In genomic region chr10:101878869-101879268, GRCh38 we compare ENCODE assay signal across 16 cellular contexts. TPM values are rescaled to one million over a fixed set of nuclear protein-coding genes. Genes with fewer than 3 reads are reported as not detected.
DNase-seq lines count a peak whose midpoint lies in the region; ATAC-seq, FAIRE-seq and TF ChIP-seq lines count a peak whose summit lies in the region.
"Had no signal": no experiment of that assay in that cellular context is flagged by ENCODE, and none has a peak within 500 bp of the region (broad histone marks: within the 10 kb centered on the region; RNA-seq: fewer than 3 reads in every experiment).

No MANE protein-coding gene starts in this region.

- H3K4me1 ChIP-seq in left ventricle myocardium inferior: peaks cover 58% of the 10 kb centered on the region
- peaks cover 22% of the 10 kb centered on the region; the same call in 1 of the 2 replicates for H3K4me1 ChIP-seq in PC-9 (replicated peaks; ENCODE audit: insufficient read depth)
- H3K4me1 ChIP-seq in endodermal cell (ENCODE audit: control insufficient read depth, insufficient read depth, low read length): peaks cover 7% of the 10 kb centered on the region
- H3K4me1 ChIP-seq in thyroid gland: no peaks in the 10 kb centered on the region

- H4K20me1 ChIP-seq in PC-9 (ENCODE audit: insufficient read depth): no peaks in the 10 kb centered on the region

- no peaks in the 10 kb centered on the region for H3K27me3 Mint-ChIP-seq in endodermal cell (ENCODE audit: insufficient read depth)

- 60 to 88% methylated on average over 3 of the region's 3 CpGs for WGBS in endodermal cell (ENCODE audit: insufficient coverage in 1 of 2, insufficient read length in 1 of 2), 2 experiments
- WGBS in thyroid gland, 2 donors: 44 to 54% methylated on average over 3 of the region's 3 CpGs

- no peak overlapping the region; the same call in 1 of the 2 replicates for H3K4me2 ChIP-seq in PC-9
- H3K4me2 ChIP-seq: KMS-11 had no signal

- CTCF ChIA-PET in PC-9 (lab: Charles Lee): no interaction called here

- POLR2A ChIA-PET in PC-9 (lab: Charles Lee; ENCODE audit: unreplicated experiment): no interaction called here

- H3K36me3 ChIP-seq in left ventricle myocardium inferior (no peaks in the 10 kb centered on the region), PC-9 (ENCODE audit: low read depth) (no peaks in the 10 kb centered on the region), endodermal cell (ENCODE audit: control insufficient read depth, insufficient read depth, low read length) (no peaks in the 10 kb centered on the region), thyroid gland (no peaks in the 10 kb centered on the region)

- TF ChIP-seq POLR2A in thyroid gland (IDR thresholded peaks at IDR 0.05): no peak
- no peak for TF ChIP-seq POLR2A in H54 (IDR thresholded peaks at IDR 0.05; ENCODE audit: low read depth, low read length)

- no peak overlapping the region for H3K4me3 ChIP-seq in left ventricle myocardium inferior
- H3K4me3 ChIP-seq in PC-9: no peak overlapping the region
- no peak overlapping the region for H3K4me3 ChIP-seq in endodermal cell (ENCODE audit: low read length)
- H3K4me3 ChIP-seq in thyroid gland (replicated peaks in 1 of 3): no peak overlapping the region

- H3K9me3 Mint-ChIP-seq in endodermal cell: no peaks in the 10 kb centered on the region

- H3F3A ChIP-seq in PC-9 (ENCODE audit: insufficient read depth, low read depth): no peaks in the 10 kb centered on the region

- no peaks in the 10 kb centered on the region for H3K9me3 ChIP-seq in left ventricle myocardium inferior (replicated peaks)
- H3K9me3 ChIP-seq in PC-9 (ENCODE audit: insufficient read depth, low read depth): no peaks in the 10 kb centered on the region
- no peaks in the 10 kb centered on the region for H3K9me3 ChIP-seq in endodermal cell (ENCODE audit: control insufficient read depth, low read length)
- no peaks in the 10 kb centered on the region for H3K9me3 ChIP-seq in thyroid gland
- H3K9me3 ChIP-seq: Caco-2 had no signal

- intact Hi-C loops in left ventricle myocardium superior (cut with micrococcal nuclease): no loop called here
- intact Hi-C loops in left ventricle myocardium inferior (cut with micrococcal nuclease): no loop called here
- intact Hi-C loops in PC-9 (cut with micrococcal nuclease; ENCODE audit: unreplicated experiment): no loop called here
- intact Hi-C loops in thyroid gland (cut with DNase I): no loop called here

- TF ChIP-seq CTCF in left ventricle myocardium inferior (IDR thresholded peaks at IDR 0.05; ENCODE audit: borderline replicate concordance) (no peak), PC-9 (conservative IDR thresholded peaks at IDR 0.05) (no peak), endodermal cell (conservative IDR thresholded peaks at IDR 0.05) (no peak), thyroid gland (IDR thresholded peaks at IDR 0.05) (no peak)

- in situ Hi-C loops in ACHN (cut with HindIII; ENCODE audit: low pct_ligation_motif_present, low pct_unique_long_range_greater_than_20kb, low sequenced_read_pairs): no loop called here

- no peaks in the 10 kb centered on the region for H3K9me2 ChIP-seq in PC-9 (ENCODE audit: insufficient read depth)

- FAIRE-seq in H54 (lab: Jason Lieb, UNC): no peak

- peaks cover 34% of the 10 kb centered on the region for H3K4me1 Mint-ChIP-seq in endodermal cell

- no peak overlapping the region for H3K4me3 Mint-ChIP-seq in endodermal cell

- no peak overlapping the region for H2AFZ ChIP-seq in PC-9

- BruUV-seq in PC-9 (replicated peaks; lab: Mats Ljungman, UMichigan): no TSS peak

- H3K27ac Mint-ChIP-seq in endodermal cell: peak overlapping the region; percentile 12

- peak; percentile 43 for ATAC-seq in left ventricle myocardium superior

- H3K79me2 ChIP-seq in PC-9 (ENCODE audit: low read depth): no peaks in the 10 kb centered on the region

- H3K9ac ChIP-seq in endodermal cell (ENCODE audit: extremely low read depth, low read length, poor library complexity, severe bottlenecking): no peak overlapping the region
- H3K9ac ChIP-seq: KMS-11 had no signal

- peaks cover 7% of the 10 kb centered on the region for H3K36me3 Mint-ChIP-seq in endodermal cell (ENCODE audit: low read depth)

- DNase-seq in left ventricle myocardium superior (no peak), left ventricle myocardium inferior (no peak), PC-9 (no peak), endodermal cell (no peak), thyroid gland (peak; percentile 20 to 27), NCI-H226 (no peak), ACHN (no peak), H54 (ENCODE audit: insufficient read length, low spot score) (no peak)
- DNase-seq: 8988T; Caco-2; NCI-H1092 treated with DMSO at 0.1 percent for 48 hours; NCI-H1694 treated with DMSO at 0.1 percent for 48 hours; NCI-H526; NK-92 treated with Interleukin-12 subunit alpha and Interleukin-12 subunit beta, amount 100 ng/mL, for 24 hours; OCI-M1 had no signal

- H3K27me3 ChIP-seq in left ventricle myocardium inferior (ENCODE audit: low read depth) (no peaks in the 10 kb centered on the region), PC-9 (ENCODE audit: insufficient read depth, low read depth) (no peaks in the 10 kb centered on the region), endodermal cell (ENCODE audit: control insufficient read depth, insufficient read depth, low read length, poor library complexity, severe bottlenecking) (no peaks in the 10 kb centered on the region), thyroid gland (no peaks in the 10 kb centered on the region)

- H3K27ac ChIP-seq in left ventricle myocardium inferior (replicated peaks): no peak overlapping the region
- peak overlapping the region; percentile 29; the same call in 1 of the 2 replicates for H3K27ac ChIP-seq in PC-9
- no peak overlapping the region for H3K27ac ChIP-seq in endodermal cell (ENCODE audit: low read depth, low read length)
- H3K27ac ChIP-seq in thyroid gland: no peak overlapping the region
- H3K27ac ChIP-seq: KMS-11 had no signal

RNA-seq across cellular contexts. Expression of gene KCNIP2, which starts 35.3 kb away (rescaled TPM):
- total RNA-seq in left ventricle myocardium superior (568 TPM), left ventricle myocardium inferior (29.2 TPM), PC-9 (2021) (4.0 and 5.1 TPM in 2 replicates), endodermal cell (1 to 10 TPM; 2.8 to 3.0 TPM), thyroid gland (1 to 10 TPM; 1.0 to 3.5 (median 1.4) TPM)
- polyA plus RNA-seq in endodermal cell (2013, experiment 1 of 2): 4.5 TPM
- polyA plus RNA-seq in endodermal cell (2013, experiment 2 of 2): 3.9 TPM

Comparison
In these comparisons a context has a peak if more than half of its experiments do, and no peak if none do; other contexts are left out.
1. RNA of gene KCNIP2, which starts 35.3 kb away (total RNA-seq): 568 TPM in left ventricle myocardium superior (single experiment); 29.2 TPM in left ventricle myocardium inferior (single experiment), 4.0 to 5.1 TPM in PC-9, 2.8 to 3.0 TPM in endodermal cell and 1.0 to 3.5 TPM in thyroid gland; every median in the first group is over 10 times any median in the second.
2. DNase-seq: peak in thyroid gland (2 of 2); none in left ventricle myocardium superior (single experiment), left ventricle myocardium inferior (single experiment), PC-9 (0 of 2), endodermal cell (single experiment), NCI-H226 (single experiment), ACHN (single experiment) and H54 (single experiment).